ENCODE assay signal across 1 cellular context in the genomic region with DNA sequence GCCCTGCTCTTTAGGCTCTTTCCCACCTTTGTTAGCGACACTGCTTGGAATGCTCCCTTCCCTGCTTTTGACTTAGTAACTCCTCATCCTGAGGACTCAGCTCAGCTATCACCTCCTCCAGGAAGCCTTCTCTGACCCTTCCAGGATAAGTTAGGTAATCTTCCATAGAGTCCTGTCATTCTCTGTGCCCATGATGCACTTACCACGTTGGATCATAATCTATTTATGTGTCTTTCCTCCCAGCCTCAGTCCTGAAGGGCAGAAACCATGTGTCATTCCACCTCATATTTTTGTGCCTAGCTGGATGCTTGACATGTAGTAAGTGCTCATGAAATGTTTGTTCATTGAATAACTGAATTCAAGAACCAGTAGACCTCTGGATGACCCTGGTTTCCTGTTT.
TF ChIP-seq lines count a peak whose summit lies in the region.

No MANE protein-coding gene starts in this region.

TF ChIP-seq in endothelial cell of umbilical vein, 7 proteins besides CTCF, POLR2A, EP300 and RAD21:
- no peak for TF ChIP-seq MYC (IDR thresholded peaks at IDR 0.05; ENCODE audit: low read depth, low read length)
- no peak for TF ChIP-seq JUN (IDR thresholded peaks at IDR 0.05; ENCODE audit: borderline replicate concordance, insufficient read depth, insufficient read length, low read depth)
- no peak for TF ChIP-seq POLR2AphosphoS5 (IDR thresholded peaks at IDR 0.05; ENCODE audit: insufficient read depth, low read depth, low read length)
- TF ChIP-seq FOS (IDR thresholded peaks at IDR 0.05; ENCODE audit: borderline replicate concordance, insufficient read depth, low read length): no peak
- TF ChIP-seq GATA2 (IDR thresholded peaks at IDR 0.05; ENCODE audit: insufficient read depth, insufficient read length, low read depth, low read length): no peak
- TF ChIP-seq, protein P1, sequence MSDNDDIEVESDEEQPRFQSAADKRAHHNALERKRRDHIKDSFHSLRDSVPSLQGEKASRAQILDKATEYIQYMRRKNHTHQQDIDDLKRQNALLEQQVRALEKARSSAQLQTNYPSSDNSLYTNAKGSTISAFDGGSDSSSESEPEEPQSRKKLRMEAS (IDR thresholded peaks at IDR 0.05; ENCODE audit: insufficient read depth, insufficient read length): no peak
- TF ChIP-seq EZH2 (IDR thresholded peaks at IDR 0.05; ENCODE audit: borderline replicate concordance, low read depth, low read length, severe bottlenecking): no peak
